ENCODE assay signal across 7 cellular contexts in genomic region chr11:65960824-65961266, GRCh38. TPM values are rescaled to one million over a fixed set of nuclear protein-coding genes. Genes with fewer than 3 reads are reported as not detected.
A peak's percentile ranks its signal among the peaks of the same experiment; 100 is the strongest.
DNase-seq lines count a peak whose midpoint lies in the region; ATAC-seq and TF ChIP-seq lines count a peak whose summit lies in the region.
"Had no signal": no experiment of that assay in that cellular context is flagged by ENCODE, and none has a peak within 500 bp of the region (broad histone marks: within the 10 kb centered on the region; RNA-seq: fewer than 3 reads in every experiment).

No MANE protein-coding gene starts in this region.

- intact Hi-C loops in adrenal gland (cut with DNase I), result loop anchor here (5.0 kb wide), 2 partner anchors 74 to 79 kb away; partner anchors contain the start of gene FIBP (in 1 of the 2)

- H3K36me3 ChIP-seq in GM06990 (ENCODE audit: control insufficient read depth, insufficient read depth, low read length), result peaks cover 17% of the 10 kb centered on the region
- peaks cover 0 to 20% of the 10 kb centered on the region in 2 donors for H3K36me3 ChIP-seq in adrenal gland (replicated peaks in 1 of 2)
- H3K36me3 ChIP-seq in muscle layer of colon (ENCODE audit: insufficient read depth, low read length), result peaks cover 22% of the 10 kb centered on the region

- TF ChIP-seq CTCF in GM06990 (IDR thresholded peaks at IDR 0.05; ENCODE audit: insufficient read depth, low read length, poor library complexity, severe bottlenecking) (no peak), adrenal gland (IDR thresholded peaks at IDR 0.05) (no peak)

- ATAC-seq in GM21717 (IDR thresholded peaks at IDR 0.05; ENCODE audit: unreplicated experiment), result no peak

- H3K9ac ChIP-seq in muscle layer of colon (ENCODE audit: low read length), result peak overlapping the region; percentile 87

- H3K9me3 ChIP-seq in adrenal gland (replicated peaks in 1 of 3) (no peaks in the 10 kb centered on the region), muscle layer of colon (ENCODE audit: low read length) (no peaks in the 10 kb centered on the region)

- H3K27ac ChIP-seq in adrenal gland (peak overlapping the region; percentile 57 to 88 (median 82)), muscle layer of colon (ENCODE audit: low read depth, low read length) (peak overlapping the region; percentile 100)

- H3K4me3 ChIP-seq in GM06990 (replicated peaks; ENCODE audit: low read depth, low read length), result peak overlapping the region; percentile 82
- H3K4me3 ChIP-seq in adrenal gland, result peak overlapping the region; percentile 39 to 100 (median 93)
- peak overlapping the region; percentile 88 to 93 for H3K4me3 ChIP-seq in muscle layer of colon (ENCODE audit: low read depth in 1 of 2, low read length in 2 of 2)

- WGBS in adrenal gland, 4 donors, result 45 to 53% (median 48%) methylated on average over 16 of the region's 16 CpGs

- no peak for TF ChIP-seq POLR2A in adrenal gland (IDR thresholded peaks at IDR 0.05)

- H3K27me3 ChIP-seq in GM06990 (replicated peaks; ENCODE audit: control insufficient read depth, insufficient read depth, low read length), result no peaks in the 10 kb centered on the region
- H3K27me3 ChIP-seq in adrenal gland, result no peaks in the 10 kb centered on the region
- H3K27me3 ChIP-seq in muscle layer of colon (ENCODE audit: control insufficient read depth in 1 of 2, insufficient read depth in 2 of 2, low read length in 2 of 2), result peaks cover 0 to 4% of the 10 kb centered on the region in 2 donors

- DNase-seq in GM06990 (ENCODE audit: extremely low read depth, insufficient read length), result no peak
- no peak for DNase-seq in adrenal gland
- DNase-seq in stimulated activated CD8-positive, alpha-beta memory T cell treated with anti-CD3 and anti-CD28 coated beads, Interleukin-4, amount 100 ng/mL, for 48 hours, result no peak
- no peak for DNase-seq in superior temporal gyrus (ENCODE audit: extremely low spot score)

- H3K4me1 ChIP-seq in adrenal gland (replicated peaks in 1 of 2) (peaks cover 16 to 21% of the 10 kb centered on the region in 2 donors), muscle layer of colon (ENCODE audit: insufficient read depth, low read length) (peaks cover 24% of the 10 kb centered on the region)

RNA-seq across cellular contexts. Expression of gene SART1, which starts 0.7 kb away (rescaled TPM):
- total RNA-seq in adrenal gland, result 10 to 100 TPM; 16.9 to 47.4 (median 31.4) TPM
- polyA plus RNA-seq in adrenal gland, result 100 to 1,000 TPM in 2 of 3 donors, 10 to 100 TPM in 1; 31.5 to 351 (median 246) TPM

RNA-seq across cellular contexts. Expression of gene TSGA10IP, which starts 15.6 kb away (rescaled TPM):
- under 1 TPM in 1 of 8 donors, not detected in 7; 0.24 TPM for total RNA-seq in adrenal gland
- under 1 TPM in 2 of 3 donors, not detected in 1; 0.03 to 0.32 TPM for polyA plus RNA-seq in adrenal gland
- total RNA-seq: left cardiac atrium had no signal

RNA-seq across cellular contexts. Expression of gene EIF1AD, which starts 41.1 kb away (rescaled TPM):
- 10 to 100 TPM; 16.1 to 49.0 (median 29.6) TPM for total RNA-seq in adrenal gland
- 10 to 100 TPM; 15.5 to 35.6 (median 20.4) TPM for polyA plus RNA-seq in adrenal gland

RNA-seq across cellular contexts. Expression of gene BANF1, which starts 41.5 kb away (rescaled TPM):
- 100 to 1,000 TPM in 4 of 8 donors, 10 to 100 TPM in 4; 63.1 to 212 (median 138) TPM for total RNA-seq in adrenal gland
- polyA plus RNA-seq in adrenal gland, result 100 to 1,000 TPM; 268 to 364 (median 270) TPM

RNA-seq across cellular contexts. Expression of gene DRAP1, which starts 41.6 kb away (rescaled TPM):
- total RNA-seq in adrenal gland, result 100 to 1,000 TPM in 2 of 8 donors, 10 to 100 TPM in 6; 75.8 to 111 (median 90.1) TPM
- 100 to 1,000 TPM in 2 of 3 donors, 10 to 100 TPM in 1; 63.7 to 269 (median 267) TPM for polyA plus RNA-seq in adrenal gland
